18 cellular contexts compared by ENCODE assay signal in the genomic region with DNA sequence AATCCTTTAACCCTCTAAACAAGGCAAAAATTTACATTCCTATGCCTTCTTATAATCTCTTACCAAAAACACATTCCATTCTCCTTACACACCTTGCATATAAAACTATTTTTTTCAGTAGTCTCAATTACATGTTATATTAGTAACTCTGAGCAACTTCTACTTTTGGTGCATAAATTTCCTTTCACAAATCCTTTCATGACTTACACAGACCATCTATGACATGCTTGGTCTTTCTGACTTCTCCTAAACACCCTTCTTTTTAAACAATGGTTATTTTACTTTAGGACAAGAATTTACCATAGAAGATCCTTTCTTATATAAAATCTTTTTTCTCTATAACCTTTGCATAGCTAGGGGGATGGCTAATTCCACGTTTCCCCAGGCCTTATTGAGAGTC.
DNase-seq lines count a peak whose midpoint lies in the region; ATAC-seq and TF ChIP-seq lines count a peak whose summit lies in the region.
"Had no signal": no experiment of that assay in that cellular context is flagged by ENCODE, and none has a peak within 500 bp of the region (broad histone marks: within the 10 kb centered on the region; RNA-seq: fewer than 3 reads in every experiment).

No MANE protein-coding gene starts in this region.

- no peak for TF ChIP-seq EP300 in Ishikawa (IDR thresholded peaks at IDR 0.05; ENCODE audit: borderline replicate concordance)

- peak in 2 of 3 experiments; percentile 5 to 13 for DNase-seq in NCI-H1417 (lab: John Stamatoyannopoulos, UW)
- no peak for DNase-seq in NCI-H1417 treated with DMSO at 0.1 percent for 48 hours (lab: John Stamatoyannopoulos, UW)
- DNase-seq in SW 1271 (lab: John Stamatoyannopoulos, UW), result peak; percentile 8 to 15
- peak; percentile 30 for DNase-seq in iPS DF 4.7 (ENCODE audit: extremely low read depth, low spot score)
- no peak for DNase-seq in activated CD4-positive, alpha-beta T cell treated with anti-CD3 and anti-CD28 coated beads, Interleukin-2, amount 50 U/mL, for 1 hour
- DNase-seq in islet precursor cell, result no peak
- DNase-seq: activated CD4-positive, alpha-beta T cell treated with anti-CD3 and anti-CD28 coated beads, Interleukin-2, amount 10 ng/mL, durations not matched to agents 24 days and 14 days; activated effector memory CD4-positive, alpha-beta T cell treated with Interleukin-2 at 50 U/mL for 16 hours; amniotic stem cell; C1 segment of cervical spinal cord; DMS153; NCI-H146; retina; SHP77; uterus had no signal

- no peak for TF ChIP-seq RAD21 in Ishikawa (IDR thresholded peaks at IDR 0.05; ENCODE audit: low read depth)

- ATAC-seq in GM21447 (IDR thresholded peaks at IDR 0.05; ENCODE audit: unreplicated experiment), result no peak
- ATAC-seq: esophagus mucosa had no signal

TF ChIP-seq in Ishikawa, 13 proteins besides CTCF, POLR2A, EP300 and RAD21:
- TF ChIP-seq, protein P1, sequence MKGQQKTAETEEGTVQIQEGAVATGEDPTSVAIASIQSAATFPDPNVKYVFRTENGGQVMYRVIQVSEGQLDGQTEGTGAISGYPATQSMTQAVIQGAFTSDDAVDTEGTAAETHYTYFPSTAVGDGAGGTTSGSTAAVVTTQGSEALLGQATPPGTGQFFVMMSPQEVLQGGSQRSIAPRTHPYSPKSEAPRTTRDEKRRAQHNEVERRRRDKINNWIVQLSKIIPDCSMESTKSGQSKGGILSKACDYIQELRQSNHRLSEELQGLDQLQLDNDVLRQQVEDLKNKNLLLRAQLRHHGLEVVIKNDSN (IDR thresholded peaks at IDR 0.05), result peak; percentile 11; the same call in 1 of the 2 replicates
- no peak for TF ChIP-seq YY1 (IDR thresholded peaks at IDR 0.05; ENCODE audit: low read depth)

Comparison
In these comparisons a context has a peak if more than half of its experiments do, and no peak if none do; other contexts are left out.
1. DNase-seq: peak in NCI-H1417 (2 of 3), SW 1271 (2 of 2) and iPS DF 4.7 (single experiment); none in NCI-H1417 treated with DMSO at 0.1 percent for 48 hours (single experiment), activated CD4-positive, alpha-beta T cell treated with anti-CD3 and anti-CD28 coated beads, Interleukin-2, amount 50 U/mL, for 1 hour (single experiment) and islet precursor cell (single experiment).